In the genomic region with DNA sequence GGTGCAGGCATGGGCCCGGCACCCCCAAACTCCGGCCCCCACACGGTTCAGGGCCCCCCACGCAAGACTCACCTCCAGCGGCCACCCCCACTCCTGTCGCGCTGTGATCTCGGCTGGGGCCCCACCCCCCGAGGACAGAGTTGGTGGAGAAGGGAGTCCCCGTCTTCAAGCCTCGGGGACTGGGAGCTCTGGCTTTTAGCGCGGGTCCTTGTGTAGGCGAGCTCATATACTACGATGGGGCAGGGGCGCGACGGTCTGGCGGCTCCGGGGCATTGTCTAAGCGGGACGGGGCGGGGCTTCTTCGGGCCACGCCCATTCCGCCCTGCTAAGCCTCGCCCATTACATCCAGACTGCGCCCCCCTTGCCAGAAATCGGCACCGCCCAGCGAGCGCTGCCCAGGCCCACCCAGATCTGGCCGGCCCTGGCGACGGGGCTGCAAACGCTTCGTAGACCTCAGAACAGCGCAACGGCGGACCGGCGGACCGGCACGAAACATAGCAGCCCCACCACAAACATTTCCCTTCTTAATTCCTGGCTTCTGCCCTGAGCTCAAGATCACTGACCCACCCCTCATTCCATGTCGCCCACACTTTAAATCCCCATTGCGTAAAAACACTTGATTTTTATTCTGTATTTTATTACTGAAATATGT, we compare ENCODE assay signal across 1 cellular context.
TF ChIP-seq lines count a peak whose summit lies in the region.

No MANE protein-coding gene starts in this region.

TF ChIP-seq in K562, 482 proteins besides CTCF, POLR2A, EP300 and RAD21 (continued from another document and continues in another):
- TF ChIP-seq, protein P1, sequence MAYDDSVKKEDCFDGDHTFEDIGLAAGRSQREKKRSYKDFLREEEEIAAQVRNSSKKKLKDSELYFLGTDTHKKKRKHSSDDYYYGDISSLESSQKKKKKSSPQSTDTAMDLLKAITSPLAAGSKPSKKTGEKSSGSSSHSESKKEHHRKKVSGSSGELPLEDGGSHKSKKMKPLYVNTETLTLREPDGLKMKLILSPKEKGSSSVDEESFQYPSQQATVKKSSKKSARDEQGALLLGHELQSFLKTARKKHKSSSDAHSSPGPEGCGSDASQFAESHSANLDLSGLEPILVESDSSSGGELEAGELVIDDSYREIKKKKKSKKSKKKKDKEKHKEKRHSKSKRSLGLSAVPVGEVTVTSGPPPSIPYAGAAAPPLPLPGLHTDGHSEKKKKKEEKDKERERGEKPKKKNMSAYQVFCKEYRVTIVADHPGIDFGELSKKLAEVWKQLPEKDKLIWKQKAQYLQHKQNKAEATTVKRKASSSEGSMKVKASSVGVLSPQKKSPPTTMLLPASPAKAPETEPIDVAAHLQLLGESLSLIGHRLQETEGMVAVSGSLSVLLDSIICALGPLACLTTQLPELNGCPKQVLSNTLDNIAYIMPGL (CRISPR knock-in tag; IDR thresholded peaks at IDR 0.05): peak; percentile 8; the same call in 1 of the 2 replicates
- TF ChIP-seq ZFPM2 (CRISPR knock-in tag; IDR thresholded peaks at IDR 0.05) (peak; percentile 99), CEBPG (CRISPR knock-in tag; IDR thresholded peaks at IDR 0.05) (0 out of 2 replicates have a peak, but pooled peaks have one; percentile 54), CEBPG (tag; conservative IDR thresholded peaks at IDR 0.05 in 1 of 2, IDR thresholded peaks at IDR 0.05 in 1 of 2) (no peak), NCOA4 (IDR thresholded peaks at IDR 0.05; ENCODE audit: partially characterized antibody) (peak; percentile 17), ZNF3 (CRISPR knock-in tag; IDR thresholded peaks at IDR 0.05) (peak; percentile 98), SRSF3 (IDR thresholded peaks at IDR 0.05; ENCODE audit: insufficient read depth, low read length) (peak; percentile 74; the same call in 1 of the 2 replicates), FOXK1 (CRISPR knock-in tag; IDR thresholded peaks at IDR 0.05; ENCODE audit: borderline replicate concordance) (peak; percentile 91; the same call in 1 of the 2 replicates), SRSF7 (optimal IDR thresholded peaks at IDR 0.05; ENCODE audit: low read depth, low read length) (no peak), ZNF311 (CRISPR knock-in tag; IDR thresholded peaks at IDR 0.05) (no peak), TCFL5 (CRISPR knock-in tag; conservative IDR thresholded peaks at IDR 0.05) (peak; percentile 59), TRIM24 (IDR thresholded peaks at IDR 0.05) (peak in 1 of 2 experiments; percentile 49), KLF10 (CRISPR knock-in tag; IDR thresholded peaks at IDR 0.05) (peak; percentile 95), POLR2G (IDR thresholded peaks at IDR 0.05; ENCODE audit: low read depth, low read length) (peak; percentile 91), BMI1 (IDR thresholded peaks at IDR 0.05; ENCODE audit: low read length) (0 out of 2 replicates have a peak, but pooled peaks have one; percentile 9), CBX2 (IDR thresholded peaks at IDR 0.05; ENCODE audit: insufficient read depth, low read length, poor library complexity, severe bottlenecking) (no peak), SMAD4 (CRISPR knock-in tag; conservative IDR thresholded peaks at IDR 0.05) (peak; percentile 80), HOXB6 (CRISPR knock-in tag; IDR thresholded peaks at IDR 0.05; ENCODE audit: borderline replicate concordance) (peak; percentile 72), HDAC8 (tag; IDR thresholded peaks at IDR 0.05) (0 out of 2 replicates have a peak, but pooled peaks have one; percentile 15), ZNF253 (CRISPR knock-in tag; conservative IDR thresholded peaks at IDR 0.05) (peak; percentile 93), ZNF551 (CRISPR knock-in tag; IDR thresholded peaks at IDR 0.05) (peak; percentile 96), TBP (optimal IDR thresholded peaks at IDR 0.05; ENCODE audit: low read depth, low read length) (no peak), SUPT5H (IDR thresholded peaks at IDR 0.05) (peak; percentile 99), ZNF77 (CRISPR knock-in tag; IDR thresholded peaks at IDR 0.05) (peak; percentile 98), TAF1 (IDR thresholded peaks at IDR 0.05; ENCODE audit: control insufficient read depth, extremely low read depth, insufficient read depth, low read length, severe bottlenecking) (peak; percentile 69), XRCC5 (IDR thresholded peaks at IDR 0.05; ENCODE audit: low read depth, low read length) (no peak), TCF3 (CRISPR knock-in tag; IDR thresholded peaks at IDR 0.05) (peak; percentile 36; the same call in 1 of the 2 replicates), EHMT2 (IDR thresholded peaks at IDR 0.05) (no peak), RFX7 (CRISPR knock-in tag; IDR thresholded peaks at IDR 0.05) (peak; percentile 90), NR4A1 (CRISPR knock-in tag; IDR thresholded peaks at IDR 0.05) (peak; percentile 95), NR4A1 (tag; IDR thresholded peaks at IDR 0.05) (peak; percentile 38; the same call in 1 of the 2 replicates), RHOXF2B (CRISPR knock-in tag; conservative IDR thresholded peaks at IDR 0.05) (peak; percentile 98), MCM3 (IDR thresholded peaks at IDR 0.05) (no peak), HMG20B (CRISPR knock-in tag; IDR thresholded peaks at IDR 0.05) (peak; percentile 99), POLR2H (tag; IDR thresholded peaks at IDR 0.05; ENCODE audit: low read depth) (no peak)
- TF ChIP-seq, protein P2, sequence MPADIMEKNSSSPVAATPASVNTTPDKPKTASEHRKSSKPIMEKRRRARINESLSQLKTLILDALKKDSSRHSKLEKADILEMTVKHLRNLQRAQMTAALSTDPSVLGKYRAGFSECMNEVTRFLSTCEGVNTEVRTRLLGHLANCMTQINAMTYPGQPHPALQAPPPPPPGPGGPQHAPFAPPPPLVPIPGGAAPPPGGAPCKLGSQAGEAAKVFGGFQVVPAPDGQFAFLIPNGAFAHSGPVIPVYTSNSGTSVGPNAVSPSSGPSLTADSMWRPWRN (IDR thresholded peaks at IDR 0.05; ENCODE audit: low read depth): no peak
- TF ChIP-seq, protein P3, sequence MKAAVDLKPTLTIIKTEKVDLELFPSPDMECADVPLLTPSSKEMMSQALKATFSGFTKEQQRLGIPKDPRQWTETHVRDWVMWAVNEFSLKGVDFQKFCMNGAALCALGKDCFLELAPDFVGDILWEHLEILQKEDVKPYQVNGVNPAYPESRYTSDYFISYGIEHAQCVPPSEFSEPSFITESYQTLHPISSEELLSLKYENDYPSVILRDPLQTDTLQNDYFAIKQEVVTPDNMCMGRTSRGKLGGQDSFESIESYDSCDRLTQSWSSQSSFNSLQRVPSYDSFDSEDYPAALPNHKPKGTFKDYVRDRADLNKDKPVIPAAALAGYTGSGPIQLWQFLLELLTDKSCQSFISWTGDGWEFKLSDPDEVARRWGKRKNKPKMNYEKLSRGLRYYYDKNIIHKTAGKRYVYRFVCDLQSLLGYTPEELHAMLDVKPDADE (conservative IDR thresholded peaks at IDR 0.05; ENCODE audit: control insufficient read depth, low read depth, low read length): peak; percentile 71; the same call in 1 of the 2 replicates
- TF ChIP-seq, protein P4, sequence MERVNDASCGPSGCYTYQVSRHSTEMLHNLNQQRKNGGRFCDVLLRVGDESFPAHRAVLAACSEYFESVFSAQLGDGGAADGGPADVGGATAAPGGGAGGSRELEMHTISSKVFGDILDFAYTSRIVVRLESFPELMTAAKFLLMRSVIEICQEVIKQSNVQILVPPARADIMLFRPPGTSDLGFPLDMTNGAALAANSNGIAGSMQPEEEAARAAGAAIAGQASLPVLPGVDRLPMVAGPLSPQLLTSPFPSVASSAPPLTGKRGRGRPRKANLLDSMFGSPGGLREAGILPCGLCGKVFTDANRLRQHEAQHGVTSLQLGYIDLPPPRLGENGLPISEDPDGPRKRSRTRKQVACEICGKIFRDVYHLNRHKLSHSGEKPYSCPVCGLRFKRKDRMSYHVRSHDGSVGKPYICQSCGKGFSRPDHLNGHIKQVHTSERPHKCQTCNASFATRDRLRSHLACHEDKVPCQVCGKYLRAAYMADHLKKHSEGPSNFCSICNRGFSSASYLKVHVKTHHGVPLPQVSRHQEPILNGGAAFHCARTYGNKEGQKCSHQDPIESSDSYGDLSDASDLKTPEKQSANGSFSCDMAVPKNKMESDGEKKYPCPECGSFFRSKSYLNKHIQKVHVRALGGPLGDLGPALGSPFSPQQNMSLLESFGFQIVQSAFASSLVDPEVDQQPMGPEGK (CRISPR knock-in tag; IDR thresholded peaks at IDR 0.05; ENCODE audit: borderline replicate concordance): peak; percentile 99
- TF ChIP-seq, protein P5, sequence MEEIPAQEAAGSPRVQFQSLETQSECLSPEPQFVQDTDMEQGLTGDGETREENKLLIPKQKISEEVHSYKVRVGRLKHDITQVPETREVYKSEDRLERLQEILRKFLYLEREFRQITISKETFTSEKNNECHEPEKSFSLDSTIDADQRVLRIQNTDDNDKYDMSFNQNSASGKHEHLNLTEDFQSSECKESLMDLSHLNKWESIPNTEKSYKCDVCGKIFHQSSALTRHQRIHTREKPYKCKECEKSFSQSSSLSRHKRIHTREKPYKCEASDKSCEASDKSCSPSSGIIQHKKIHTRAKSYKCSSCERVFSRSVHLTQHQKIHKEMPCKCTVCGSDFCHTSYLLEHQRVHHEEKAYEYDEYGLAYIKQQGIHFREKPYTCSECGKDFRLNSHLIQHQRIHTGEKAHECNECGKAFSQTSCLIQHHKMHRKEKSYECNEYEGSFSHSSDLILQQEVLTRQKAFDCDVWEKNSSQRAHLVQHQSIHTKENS (CRISPR knock-in tag; IDR thresholded peaks at IDR 0.05): peak; percentile 99
- TF ChIP-seq, protein P6, sequence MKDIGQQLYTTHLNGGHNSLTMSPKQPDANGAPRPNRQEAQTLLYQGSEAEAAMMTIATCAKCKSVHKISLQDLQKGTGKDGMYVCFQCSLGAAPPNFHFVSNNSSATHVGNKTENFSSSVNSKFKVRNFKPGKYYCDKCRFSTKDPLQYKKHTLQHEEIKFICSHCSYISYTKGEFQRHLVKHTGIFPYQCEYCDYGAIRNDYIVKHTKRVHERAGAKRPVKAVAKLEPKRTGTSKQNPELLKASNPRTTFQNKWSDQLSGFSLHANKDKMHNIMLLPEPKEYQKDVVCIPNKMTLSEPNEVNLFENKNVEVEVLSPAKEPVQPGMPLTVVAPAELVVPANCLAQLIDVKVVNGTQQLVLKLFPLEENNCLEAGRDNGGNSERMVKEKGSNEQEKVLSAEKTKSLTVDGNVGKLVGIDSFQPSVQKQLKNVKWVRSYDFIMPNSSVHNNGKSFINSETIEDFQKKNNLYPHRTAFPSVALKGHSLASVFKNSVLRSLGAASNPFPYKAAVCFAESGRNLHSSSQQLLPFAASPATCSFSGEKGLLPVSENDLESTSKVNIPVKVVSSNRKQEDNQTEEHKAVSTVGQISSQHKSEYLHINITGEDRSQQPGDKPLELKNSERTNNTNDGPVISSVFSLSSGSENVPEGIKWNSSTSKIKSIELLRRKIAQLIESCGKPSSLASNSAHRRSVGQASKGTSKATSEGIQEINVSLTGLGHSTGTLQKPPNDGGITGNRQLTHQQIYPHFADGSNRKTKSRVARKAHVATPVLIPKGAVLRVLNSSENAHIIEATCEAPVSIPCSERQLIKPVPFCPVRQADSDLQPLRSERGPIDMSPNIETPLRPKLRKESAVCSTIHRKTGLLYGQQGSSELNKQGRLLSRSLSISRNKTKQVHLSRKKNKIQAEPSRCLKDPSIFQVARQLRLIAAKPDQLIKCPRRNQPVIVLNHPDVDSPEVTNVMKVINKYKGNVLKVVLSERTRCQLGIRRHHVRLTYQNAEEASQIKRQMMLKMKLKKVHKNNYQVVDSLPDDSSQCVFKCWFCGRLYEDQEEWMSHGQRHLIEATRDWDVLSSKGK (CRISPR knock-in tag; IDR thresholded peaks at IDR 0.05): peak; percentile 95
- TF ChIP-seq, protein P7, sequence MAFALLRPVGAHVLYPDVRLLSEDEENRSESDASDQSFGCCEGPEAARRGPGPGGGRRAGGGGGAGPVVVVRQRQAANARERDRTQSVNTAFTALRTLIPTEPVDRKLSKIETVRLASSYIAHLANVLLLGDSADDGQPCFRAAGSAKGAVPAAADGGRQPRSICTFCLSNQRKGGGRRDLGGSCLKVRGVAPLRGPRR (CRISPR knock-in tag; IDR thresholded peaks at IDR 0.05): 0 out of 2 replicates have a peak, but pooled peaks have one; percentile 64
- TF ChIP-seq, protein P8, sequence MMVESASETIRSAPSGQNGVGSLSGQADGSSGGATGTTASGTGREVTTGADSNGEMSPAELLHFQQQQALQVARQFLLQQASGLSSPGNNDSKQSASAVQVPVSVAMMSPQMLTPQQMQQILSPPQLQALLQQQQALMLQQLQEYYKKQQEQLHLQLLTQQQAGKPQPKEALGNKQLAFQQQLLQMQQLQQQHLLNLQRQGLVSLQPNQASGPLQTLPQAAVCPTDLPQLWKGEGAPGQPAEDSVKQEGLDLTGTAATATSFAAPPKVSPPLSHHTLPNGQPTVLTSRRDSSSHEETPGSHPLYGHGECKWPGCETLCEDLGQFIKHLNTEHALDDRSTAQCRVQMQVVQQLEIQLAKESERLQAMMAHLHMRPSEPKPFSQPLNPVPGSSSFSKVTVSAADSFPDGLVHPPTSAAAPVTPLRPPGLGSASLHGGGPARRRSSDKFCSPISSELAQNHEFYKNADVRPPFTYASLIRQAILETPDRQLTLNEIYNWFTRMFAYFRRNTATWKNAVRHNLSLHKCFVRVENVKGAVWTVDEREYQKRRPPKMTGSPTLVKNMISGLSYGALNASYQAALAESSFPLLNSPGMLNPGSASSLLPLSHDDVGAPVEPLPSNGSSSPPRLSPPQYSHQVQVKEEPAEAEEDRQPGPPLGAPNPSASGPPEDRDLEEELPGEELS (CRISPR knock-in tag; IDR thresholded peaks at IDR 0.05; ENCODE audit: borderline replicate concordance): peak; percentile 84; the same call in 1 of the 2 replicates
- TF ChIP-seq, protein P9, sequence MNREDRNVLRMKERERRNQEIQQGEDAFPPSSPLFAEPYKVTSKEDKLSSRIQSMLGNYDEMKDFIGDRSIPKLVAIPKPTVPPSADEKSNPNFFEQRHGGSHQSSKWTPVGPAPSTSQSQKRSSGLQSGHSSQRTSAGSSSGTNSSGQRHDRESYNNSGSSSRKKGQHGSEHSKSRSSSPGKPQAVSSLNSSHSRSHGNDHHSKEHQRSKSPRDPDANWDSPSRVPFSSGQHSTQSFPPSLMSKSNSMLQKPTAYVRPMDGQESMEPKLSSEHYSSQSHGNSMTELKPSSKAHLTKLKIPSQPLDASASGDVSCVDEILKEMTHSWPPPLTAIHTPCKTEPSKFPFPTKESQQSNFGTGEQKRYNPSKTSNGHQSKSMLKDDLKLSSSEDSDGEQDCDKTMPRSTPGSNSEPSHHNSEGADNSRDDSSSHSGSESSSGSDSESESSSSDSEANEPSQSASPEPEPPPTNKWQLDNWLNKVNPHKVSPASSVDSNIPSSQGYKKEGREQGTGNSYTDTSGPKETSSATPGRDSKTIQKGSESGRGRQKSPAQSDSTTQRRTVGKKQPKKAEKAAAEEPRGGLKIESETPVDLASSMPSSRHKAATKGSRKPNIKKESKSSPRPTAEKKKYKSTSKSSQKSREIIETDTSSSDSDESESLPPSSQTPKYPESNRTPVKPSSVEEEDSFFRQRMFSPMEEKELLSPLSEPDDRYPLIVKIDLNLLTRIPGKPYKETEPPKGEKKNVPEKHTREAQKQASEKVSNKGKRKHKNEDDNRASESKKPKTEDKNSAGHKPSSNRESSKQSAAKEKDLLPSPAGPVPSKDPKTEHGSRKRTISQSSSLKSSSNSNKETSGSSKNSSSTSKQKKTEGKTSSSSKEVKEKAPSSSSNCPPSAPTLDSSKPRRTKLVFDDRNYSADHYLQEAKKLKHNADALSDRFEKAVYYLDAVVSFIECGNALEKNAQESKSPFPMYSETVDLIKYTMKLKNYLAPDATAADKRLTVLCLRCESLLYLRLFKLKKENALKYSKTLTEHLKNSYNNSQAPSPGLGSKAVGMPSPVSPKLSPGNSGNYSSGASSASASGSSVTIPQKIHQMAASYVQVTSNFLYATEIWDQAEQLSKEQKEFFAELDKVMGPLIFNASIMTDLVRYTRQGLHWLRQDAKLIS (CRISPR knock-in tag; IDR thresholded peaks at IDR 0.05): no peak
